Comparison of ENCODE assay signal across 18 cellular contexts in genomic region chr4:48332661-48333060, GRCh38. TPM values are rescaled to one million over a fixed set of nuclear protein-coding genes. Genes with fewer than 3 reads are reported as not detected.
DNase-seq lines count a peak whose midpoint lies in the region; ATAC-seq and TF ChIP-seq lines count a peak whose summit lies in the region.
"Had no signal": no experiment of that assay in that cellular context is flagged by ENCODE, and none has a peak within 500 bp of the region (broad histone marks: within the 10 kb centered on the region; RNA-seq: fewer than 3 reads in every experiment).

No MANE protein-coding gene starts in this region.

- no peak for DNase-seq in MCF 10A (ENCODE audit: unreplicated experiment)
- DNase-seq in breast epithelium (ENCODE audit: low spot score in 2 of 2): no peak
- DNase-seq in chondrocyte (ENCODE audit: low spot score): no peak
- no peak for DNase-seq in osteocyte (ENCODE audit: extremely low spot score, unreplicated experiment)
- no peak for DNase-seq in NCI-H510A (lab: John Stamatoyannopoulos, UW)
- DNase-seq in tibial nerve (ENCODE audit: low spot score in 2 of 2): no peak
- DNase-seq: COR-L47, KBM-7, NCI-H1105, NCI-H187 treated with DMSO at 0.1 percent for 48 hours, NCI-H2171, NCI-H446 treated with DMSO at 0.1 percent for 48 hours, NCI-H774, Right ventricle myocardium superior had no signal

- H3K36me3 Mint-ChIP-seq in MCF 10A (ENCODE audit: insufficient read depth, unreplicated experiment) (no peaks in the 10 kb centered on the region), chondrocyte (ENCODE audit: low read depth) (no peaks in the 10 kb centered on the region), osteocyte (ENCODE audit: unreplicated experiment) (no peaks in the 10 kb centered on the region)

- H3K27ac ChIP-seq in breast epithelium: no peak overlapping the region
- peak overlapping the region in 1 of 4 donors; percentile 32 for H3K27ac ChIP-seq in tibial nerve
- H3K27ac ChIP-seq: BLaER1 treated with 17β-estradiol and CSF1 and Interleukin-3, amounts not matched to agents 10 nM and 100 nM had no signal

- no peak overlapping the region for H3K4me3 Mint-ChIP-seq in MCF 10A (ENCODE audit: unreplicated experiment)
- no peak overlapping the region for H3K4me3 Mint-ChIP-seq in chondrocyte (ENCODE audit: unreplicated experiment)
- no peak overlapping the region for H3K4me3 Mint-ChIP-seq in osteocyte (ENCODE audit: unreplicated experiment)

- H3K27me3 Mint-ChIP-seq in MCF 10A (ENCODE audit: insufficient read depth, unreplicated experiment): no peaks in the 10 kb centered on the region
- H3K27me3 Mint-ChIP-seq in chondrocyte (ENCODE audit: low read depth): no peaks in the 10 kb centered on the region
- no peaks in the 10 kb centered on the region for H3K27me3 Mint-ChIP-seq in osteocyte (ENCODE audit: unreplicated experiment)

- H3K36me3 ChIP-seq in breast epithelium: no peaks in the 10 kb centered on the region
- H3K36me3 ChIP-seq in tibial nerve: no peaks in the 10 kb centered on the region
- H3K36me3 ChIP-seq: BLaER1 treated with 17β-estradiol and CSF1 and Interleukin-3, amounts not matched to agents 10 nM and 100 nM had no signal

- no peaks in the 10 kb centered on the region for H3K9me3 Mint-ChIP-seq in MCF 10A (ENCODE audit: unreplicated experiment)
- H3K9me3 Mint-ChIP-seq in chondrocyte (ENCODE audit: low read depth): no peaks in the 10 kb centered on the region
- no peaks in the 10 kb centered on the region for H3K9me3 Mint-ChIP-seq in osteocyte (ENCODE audit: unreplicated experiment)

- BruUV-seq in MCF 10A (replicated peaks; lab: Mats Ljungman, UMichigan): no TSS peak

- no peaks in the 10 kb centered on the region for H3K9me3 ChIP-seq in breast epithelium
- H3K9me3 ChIP-seq in tibial nerve: no peaks in the 10 kb centered on the region
- H3K9me3 ChIP-seq: BLaER1 treated with 17β-estradiol and CSF1 and Interleukin-3, amounts not matched to agents 10 nM and 100 nM had no signal

- H3K27me3 ChIP-seq in breast epithelium (no peaks in the 10 kb centered on the region), tibial nerve (no peaks in the 10 kb centered on the region)
- H3K27me3 ChIP-seq: BLaER1 treated with 17β-estradiol and CSF1 and Interleukin-3, amounts not matched to agents 10 nM and 100 nM had no signal

- H3K4me1 Mint-ChIP-seq in MCF 10A (ENCODE audit: insufficient read depth, unreplicated experiment): peaks cover 50% of the 10 kb centered on the region
- peaks cover 46% of the 10 kb centered on the region for H3K4me1 Mint-ChIP-seq in chondrocyte (ENCODE audit: low read depth)
- H3K4me1 Mint-ChIP-seq in osteocyte (ENCODE audit: unreplicated experiment): peaks cover 32% of the 10 kb centered on the region

- intact Hi-C loops in MCF 10A (cut with micrococcal nuclease): no loop called here
- intact Hi-C loops in breast epithelium (cut with DNase I; ENCODE audit: low total_unique reads): no loop called here

- 85 to 92% methylated on average over 5 of the region's 5 CpGs for WGBS in tibial nerve, 2 donors

- H3K4me3 ChIP-seq in breast epithelium: no peak overlapping the region
- H3K4me3 ChIP-seq in tibial nerve: no peak overlapping the region
- H3K4me3 ChIP-seq: BLaER1 treated with 17β-estradiol and CSF1 and Interleukin-3, amounts not matched to agents 10 nM and 100 nM had no signal

- H3K27ac Mint-ChIP-seq in MCF 10A (ENCODE audit: low read depth, unreplicated experiment) (peak overlapping the region; percentile 11), chondrocyte (ENCODE audit: unreplicated experiment) (peak overlapping the region; percentile 14), osteocyte (ENCODE audit: unreplicated experiment) (peak overlapping the region; percentile 5)

- ATAC-seq in HG03045 (IDR thresholded peaks at IDR 0.05; ENCODE audit: unreplicated experiment) (no peak), GM21737 (IDR thresholded peaks at IDR 0.05; ENCODE audit: unreplicated experiment) (no peak)
- ATAC-seq: Panc1 had no signal

- no peak for TF ChIP-seq POLR2A in breast epithelium (IDR thresholded peaks at IDR 0.05)
- TF ChIP-seq POLR2A in tibial nerve (IDR thresholded peaks at IDR 0.05): no peak

- no peak for TF ChIP-seq EP300 in tibial nerve (IDR thresholded peaks at IDR 0.05)

- POLR2A ChIA-PET in MCF 10A (lab: Yijun Ruan, JAX): interaction anchor here (1.1 to 2.3 kb wide), 2 partner anchors 9 to 12 kb away, joined by 3 to 11 read pairs; partner anchors contain the start of gene SLAIN2

- CTCF ChIA-PET in MCF 10A (lab: Yijun Ruan, JAX): interaction anchor here (0.7 to 1.0 kb wide), 2 partner anchors 11 to 15 kb away, joined by 3 read pairs; no protein-coding TSS in a partner anchor

- TF ChIP-seq CTCF in MCF 10A (IDR thresholded peaks at IDR 0.05; ENCODE audit: unreplicated experiment): no peak
- no peak for TF ChIP-seq CTCF in breast epithelium (IDR thresholded peaks at IDR 0.05)
- TF ChIP-seq CTCF in chondrocyte (IDR thresholded peaks at IDR 0.05): no peak
- no peak for TF ChIP-seq CTCF in osteocyte (IDR thresholded peaks at IDR 0.05)
- no peak for TF ChIP-seq CTCF in tibial nerve (IDR thresholded peaks at IDR 0.05)

- H3K4me1 ChIP-seq in breast epithelium: no peaks in the 10 kb centered on the region
- H3K4me1 ChIP-seq in tibial nerve: peaks cover 0 to 17% (median 2%) of the 10 kb centered on the region in 4 donors

RNA-seq across cellular contexts. Expression of gene SLAIN2, which starts 8.7 kb away (rescaled TPM):
- total RNA-seq in MCF 10A (2022) (74.0 and 81.6 TPM in 2 replicates), breast epithelium (10 to 100 TPM; 41.6 to 76.6 (median 76.5) TPM), chondrocyte (80.4 to 84.4 TPM (median 84.2 TPM) in 3 replicates), osteocyte (70.1 and 82.7 TPM in 2 replicates), tibial nerve (10 to 100 TPM; 23.4 to 53.8 (median 33.8) TPM)
